In the genomic region with DNA sequence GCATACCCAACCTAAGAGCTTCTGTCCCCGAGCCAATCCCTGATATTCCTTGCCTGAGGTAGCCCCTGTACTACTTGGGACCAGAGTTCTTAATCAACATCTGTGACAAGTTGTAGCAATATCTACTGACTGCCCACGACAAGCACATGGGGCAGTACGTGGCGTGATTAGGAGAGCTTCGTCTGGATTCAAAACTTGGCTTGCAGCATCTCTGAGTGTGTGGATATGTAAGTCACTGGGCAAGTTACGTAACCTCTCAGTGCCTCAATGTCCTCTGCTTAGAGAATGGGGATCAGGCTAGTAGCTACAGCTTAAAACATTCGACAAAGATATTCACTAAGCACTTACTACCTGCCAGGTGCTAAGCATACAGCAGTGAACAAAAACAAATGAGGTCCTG, we compare ENCODE assay signal across 10 cellular contexts. TPM values are rescaled to one million over a fixed set of nuclear protein-coding genes. Genes with fewer than 3 reads are reported as not detected.
DNase-seq lines count a peak whose midpoint lies in the region; ATAC-seq and TF ChIP-seq lines count a peak whose summit lies in the region.
"Had no signal": no experiment of that assay in that cellular context is flagged by ENCODE, and none has a peak within 500 bp of the region (broad histone marks: within the 10 kb centered on the region; RNA-seq: fewer than 3 reads in every experiment).

No MANE protein-coding gene starts in this region.

- CTCF ChIA-PET in CD8-positive, alpha-beta memory T cell (lab: Charles Lee) = no interaction called here

- peak overlapping the region in 1 of 8 donors; percentile 12 for H3K27ac Mint-ChIP-seq in CD8-positive, alpha-beta memory T cell

- peaks cover 7 to 18% of the 10 kb centered on the region in 2 donors for H3K27me3 Mint-ChIP-seq in CD8-positive, alpha-beta memory T cell

- H2BK120ac ChIP-seq in mesenchymal stem cell (ENCODE audit: low read depth, low read length) = peak overlapping the region; percentile 58

- peaks cover 3% of the 10 kb centered on the region for H3K79me1 ChIP-seq in mesenchymal stem cell (replicated peaks; ENCODE audit: low read length, poor library complexity, severe bottlenecking)

- H3K4ac ChIP-seq in mesenchymal stem cell (ENCODE audit: low read depth in 1 of 2, low read length in 2 of 2) = peak overlapping the region in 1 of 2 experiments; percentile 21

- H3K14ac ChIP-seq in mesenchymal stem cell (ENCODE audit: low read length in 2 of 2) = no peak overlapping the region

- H3K27me3 ChIP-seq in MG63 (no peaks in the 10 kb centered on the region), colonic mucosa (no peaks in the 10 kb centered on the region), mesenchymal stem cell (ENCODE audit: control insufficient read depth in 1 of 2, insufficient read depth in 1 of 2, low read length in 2 of 2) (no peaks in the 10 kb centered on the region), tibial artery (no peaks in the 10 kb centered on the region)
- no peaks in the 10 kb centered on the region for H3K27me3 ChIP-seq in CD8-positive, alpha-beta memory T cell (ENCODE audit: insufficient read depth, low read length, poor library complexity, severe bottlenecking)

- H3K18ac ChIP-seq in mesenchymal stem cell (ENCODE audit: low read depth in 1 of 2, low read length in 2 of 2) = peak overlapping the region; percentile 14 to 77

- H2BK15ac ChIP-seq in mesenchymal stem cell (ENCODE audit: low read depth, poor library complexity, severe bottlenecking) = no peak overlapping the region

- DNase-seq in MG63 (peak; percentile 66), colonic mucosa (no peak), mesenchymal stem cell (peak; percentile 90), tibial artery (peak; percentile 87 to 93), kidney glomerular epithelial cell (lab: John Stamatoyannopoulos, UW) (no peak), NCI-H510A (lab: John Stamatoyannopoulos, UW) (no peak)
- no peak for DNase-seq in CD8-positive, alpha-beta memory T cell
- DNase-seq: activated CD4-positive, CD25-positive, alpha-beta regulatory T cell; NCI-H526 had no signal

- POLR2A ChIA-PET in CD8-positive, alpha-beta memory T cell (lab: Charles Lee) = no interaction called here

- no peak overlapping the region for H3K4me2 ChIP-seq in mesenchymal stem cell (ENCODE audit: low read length, poor library complexity, severe bottlenecking)

- H3K23ac ChIP-seq in mesenchymal stem cell (ENCODE audit: low read length in 2 of 2) = no peak overlapping the region

- H2BK5ac ChIP-seq in mesenchymal stem cell (ENCODE audit: low read depth, low read length, poor library complexity, severe bottlenecking) = peak overlapping the region; percentile 10

- no peaks in the 10 kb centered on the region for H3K9me3 Mint-ChIP-seq in CD8-positive, alpha-beta memory T cell

- H3K36me3 Mint-ChIP-seq in CD8-positive, alpha-beta memory T cell = no peaks in the 10 kb centered on the region

- H3K4me1 Mint-ChIP-seq in CD8-positive, alpha-beta memory T cell = peaks cover 0 to 10% (median 2%) of the 10 kb centered on the region in 3 donors

- no peak overlapping the region for H2AFZ ChIP-seq in mesenchymal stem cell (ENCODE audit: low read depth, low read length)

- H4K91ac ChIP-seq in mesenchymal stem cell (ENCODE audit: low read length) = peak overlapping the region; percentile 37

- peak overlapping the region; percentile 35 to 90 for H2BK12ac ChIP-seq in mesenchymal stem cell (ENCODE audit: low read length in 2 of 2)

- TF ChIP-seq CTCF in colonic mucosa (IDR thresholded peaks at IDR 0.05) (no peak), tibial artery (IDR thresholded peaks at IDR 0.05) (no peak)

- WGBS in mesenchymal stem cell = 70% methylated on average over 7 of the region's 7 CpGs

- intact Hi-C loops in colonic mucosa (cut with DNase I) = no loop called here
- intact Hi-C loops in tibial artery (cut with DNase I; ENCODE audit: low total_unique reads) = no loop called here

- ATAC-seq in HG02588 (IDR thresholded peaks at IDR 0.05; ENCODE audit: unreplicated experiment) = no peak

- H4K8ac ChIP-seq in mesenchymal stem cell (ENCODE audit: low read length) = peak overlapping the region; percentile 74

- H3K4me1 ChIP-seq in colonic mucosa = peaks cover 30% of the 10 kb centered on the region
- H3K4me1 ChIP-seq in mesenchymal stem cell (ENCODE audit: control insufficient read depth, insufficient read depth, low read depth, low read length) = peaks cover 68% of the 10 kb centered on the region
- H3K4me1 ChIP-seq in tibial artery = peaks cover 14 to 82% (median 69%) of the 10 kb centered on the region in 4 donors
- peaks cover 16% of the 10 kb centered on the region for H3K4me1 ChIP-seq in CD8-positive, alpha-beta memory T cell (ENCODE audit: insufficient read depth, low read length)

- H3K36me3 ChIP-seq in MG63 (peaks cover 71% of the 10 kb centered on the region), colonic mucosa (no peaks in the 10 kb centered on the region), mesenchymal stem cell (ENCODE audit: control insufficient read depth in 1 of 2, insufficient read depth in 2 of 2, low read depth in 1 of 2, low read length in 2 of 2) (peaks cover 7 to 32% of the 10 kb centered on the region in 2 experiments), tibial artery (peaks cover 0 to 5% (median 0%) of the 10 kb centered on the region in 3 donors)
- no peaks in the 10 kb centered on the region for H3K36me3 ChIP-seq in CD8-positive, alpha-beta memory T cell (ENCODE audit: insufficient read depth, low read length)

- no peak overlapping the region; the same call in 1 of the 2 replicates for H3K4me3 ChIP-seq in MG63
- no peak overlapping the region for H3K4me3 ChIP-seq in colonic mucosa
- H3K4me3 ChIP-seq in mesenchymal stem cell (ENCODE audit: insufficient read depth in 1 of 2, low read depth in 1 of 2, low read length in 2 of 2) = peak overlapping the region in 1 of 2 experiments; percentile 21
- peak overlapping the region; percentile 11 to 74 for H3K4me3 ChIP-seq in tibial artery
- no peak overlapping the region for H3K4me3 ChIP-seq in CD8-positive, alpha-beta memory T cell (ENCODE audit: low read length)

- H3K9me3 ChIP-seq in MG63 (no peaks in the 10 kb centered on the region), colonic mucosa (no peaks in the 10 kb centered on the region), mesenchymal stem cell (ENCODE audit: control insufficient read depth, low read length) (no peaks in the 10 kb centered on the region), tibial artery (no peaks in the 10 kb centered on the region)
- H3K9me3 ChIP-seq in CD8-positive, alpha-beta memory T cell (ENCODE audit: low read length) = no peaks in the 10 kb centered on the region

- H3K9ac ChIP-seq in colonic mucosa (ENCODE audit: low read depth in 2 of 2, low read length in 2 of 2) (peak overlapping the region; percentile 44 to 48), mesenchymal stem cell (ENCODE audit: low read length) (peak overlapping the region; percentile 94)

- peak overlapping the region; percentile 87 for H2AK5ac ChIP-seq in mesenchymal stem cell (ENCODE audit: low read length, severe bottlenecking)

- H3K4me3 Mint-ChIP-seq in CD8-positive, alpha-beta memory T cell = no peak overlapping the region

- peak overlapping the region; percentile 92 for H3K27ac ChIP-seq in colonic mucosa
- peak overlapping the region; percentile 99 for H3K27ac ChIP-seq in mesenchymal stem cell (ENCODE audit: low read length, poor library complexity, severe bottlenecking)
- H3K27ac ChIP-seq in tibial artery = peak overlapping the region; percentile 96 to 97
- H3K27ac ChIP-seq in CD8-positive, alpha-beta memory T cell (ENCODE audit: low read depth, low read length) = no peak overlapping the region

RNA-seq across cellular contexts. Expression of gene HSPG2, which starts 5.0 kb away (rescaled TPM):
- 28.0 and 70.4 TPM in 2 replicates for total RNA-seq in MG63 (2014; rRNA removed; shearing (Covaris generic); ENCODE audit: low replicate concordance)
- total RNA-seq in colonic mucosa = 100 to 1,000 TPM; 148 to 152 TPM
- polyA plus RNA-seq in mesenchymal stem cell (2013, experiment 1 of 2) = 26.3 TPM
- 21.0 TPM for polyA plus RNA-seq in mesenchymal stem cell (2013, experiment 2 of 2)
- under 1 TPM; 0.24 to 0.72 TPM for total RNA-seq in CD8-positive, alpha-beta memory T cell
- not detected for polyA plus RNA-seq in CD8-positive, alpha-beta memory T cell

RNA-seq across cellular contexts. Expression of gene CELA3B, which starts 44.7 kb away (rescaled TPM):
- not detected in 2 replicates for total RNA-seq in MG63 (2014; rRNA removed; shearing (Covaris generic); ENCODE audit: low replicate concordance)
- total RNA-seq in colonic mucosa = 10 to 100 TPM in 1 of 2 donors, under 1 TPM in 1; 0.42 to 16.7 TPM
- not detected for polyA plus RNA-seq in mesenchymal stem cell (2013, experiment 1 of 2)
- polyA plus RNA-seq in mesenchymal stem cell (2013, experiment 2 of 2) = not detected
- total RNA-seq in CD8-positive, alpha-beta memory T cell = not detected
- not detected for polyA plus RNA-seq in CD8-positive, alpha-beta memory T cell

Comparison
In these comparisons a context has a peak if more than half of its experiments do, and no peak if none do; other contexts are left out.
1. DNase-seq: peak in MG63 (single experiment), mesenchymal stem cell (single experiment) and tibial artery (2 of 2); none in colonic mucosa (single experiment), CD8-positive, alpha-beta memory T cell (0 of 5), kidney glomerular epithelial cell (single experiment) and NCI-H510A (single experiment).
2. H3K4me3 ChIP-seq: peak in tibial artery (2 of 2); none in MG63 (single experiment), colonic mucosa (single experiment) and CD8-positive, alpha-beta memory T cell (single experiment).
3. RNA of gene HSPG2, which starts 5.0 kb away (total RNA-seq): 148 to 152 TPM in colonic mucosa and 28.0 to 70.4 TPM in MG63; 0.24 to 0.72 TPM in CD8-positive, alpha-beta memory T cell; every median in the first group is over 10 times any median in the second.